In the genomic region with DNA sequence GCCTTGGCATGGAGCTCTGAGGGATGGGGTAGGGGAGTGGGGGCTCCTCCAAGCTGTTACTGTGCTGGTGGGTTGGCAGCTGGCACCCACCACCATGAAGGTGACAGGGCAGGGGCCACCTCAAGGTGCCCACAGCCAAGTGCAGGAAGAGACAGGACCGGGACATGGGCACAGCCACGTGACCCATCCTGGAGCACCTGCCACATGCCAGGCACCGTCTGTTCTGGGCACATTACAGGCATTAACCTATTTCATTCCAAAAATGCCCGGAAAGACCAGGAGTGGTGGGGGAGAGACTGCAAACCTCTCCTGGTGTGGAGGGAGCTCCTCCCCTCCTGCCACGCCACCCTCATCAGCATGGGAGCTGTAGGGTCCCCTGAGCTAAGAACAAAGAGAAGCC, we compare ENCODE assay signal across 19 cellular contexts. TPM values are rescaled to one million over a fixed set of nuclear protein-coding genes. Genes with fewer than 3 reads are reported as not detected.
DNase-seq lines count a peak whose midpoint lies in the region; ATAC-seq and TF ChIP-seq lines count a peak whose summit lies in the region.
"Had no signal": no experiment of that assay in that cellular context is flagged by ENCODE, and none has a peak within 500 bp of the region (broad histone marks: within the 10 kb centered on the region; RNA-seq: fewer than 3 reads in every experiment).

No MANE protein-coding gene starts in this region.

- H3K4me3 ChIP-seq in dorsolateral prefrontal cortex (no peak overlapping the region), skeletal muscle tissue (ENCODE audit: low read length in 3 of 3) (no peak overlapping the region)
- H3K4me3 ChIP-seq: GM12878, GM23248 had no signal

- peaks cover 63 to 91% (median 78%) of the 10 kb centered on the region in 3 donors for H3K4me1 ChIP-seq in skeletal muscle tissue (ENCODE audit: control insufficient read depth in 3 of 3, insufficient read depth in 3 of 3, low read length in 3 of 3)

- CTCF ChIA-PET in RWPE1 (lab: Yijun Ruan, JAX), result interaction anchor here (0.6 to 1.0 kb wide), 2 partner anchors 10 to 16 kb away, joined by 3 read pairs; no protein-coding TSS in a partner anchor

- H3K9ac ChIP-seq in skeletal muscle tissue (ENCODE audit: low read depth in 1 of 3, low read length in 3 of 3), result peak overlapping the region in 2 of 3 donors; percentile 33 to 62
- H3K9ac ChIP-seq: GM23248, KMS-11, SK-N-SH had no signal

- H3K27me3 ChIP-seq in dorsolateral prefrontal cortex, result no peaks in the 10 kb centered on the region
- peaks cover 0 to 6% (median 5%) of the 10 kb centered on the region in 3 donors for H3K27me3 ChIP-seq in skeletal muscle tissue (ENCODE audit: control insufficient read depth in 3 of 3, insufficient read depth in 3 of 3, low read length in 3 of 3)
- H3K27me3 ChIP-seq: BE2C had no signal

- no peaks in the 10 kb centered on the region for H3K9me3 ChIP-seq in skeletal muscle tissue (ENCODE audit: control insufficient read depth in 3 of 3, low read length in 3 of 3)
- H3K9me3 ChIP-seq: BE2C, SK-N-SH had no signal

- DNase-seq in DMS 273 (lab: John Stamatoyannopoulos, UW; ENCODE audit: unreplicated experiment), result peak; percentile 43
- no peak for DNase-seq in DMS 273 treated with DMSO at 0.1 percent for 48 hours (lab: John Stamatoyannopoulos, UW)
- DNase-seq in RWPE1 (ENCODE audit: low spot score), result no peak
- peak in 1 of 10 donors; percentile 87 for DNase-seq in dorsolateral prefrontal cortex
- no peak for DNase-seq in SKM-1 treated with dmso at 0.1 percent for 144 hours (lab: John Stamatoyannopoulos, UW; ENCODE audit: unreplicated experiment)
- DNase-seq: BE2C; CD8-positive, alpha-beta memory T cell; DND-41; GDM1; GM23248; NCI-H1436; SHP77 had no signal

- POLR2A ChIA-PET in RWPE1 (lab: Yijun Ruan, JAX; ENCODE audit: low non-redundant PET), result no interaction called here

- H3K36me3 ChIP-seq in skeletal muscle tissue (ENCODE audit: control insufficient read depth in 3 of 3, insufficient read depth in 3 of 3, low read length in 3 of 3), result no peaks in the 10 kb centered on the region
- H3K36me3 ChIP-seq: BE2C had no signal

- TF ChIP-seq CTCF in RWPE1 (conservative IDR thresholded peaks at IDR 0.05; ENCODE audit: low read depth) (no peak), dorsolateral prefrontal cortex (IDR thresholded peaks at IDR 0.05 in 54 of 56, conservative IDR thresholded peaks at IDR 0.05 in 2 of 56; ENCODE audit: low read depth in 1 of 56, partially characterized antibody in 56 of 56) (no peak)

- H3K27ac ChIP-seq in RWPE1 (peak overlapping the region; percentile 4; the same call in 1 of the 2 replicates), dorsolateral prefrontal cortex (peak overlapping the region in 57 of 59 donors; percentile 22 to 97 (median 86)), skeletal muscle tissue (ENCODE audit: low read depth, low read length) (no peak overlapping the region)
- H3K27ac ChIP-seq: 22Rv1, GM23248, KMS-11 had no signal

- intact Hi-C loops in dorsolateral prefrontal cortex (cut with DNase I), result loop anchor here in 1 of 2 donors (10.0 kb wide), 1 partner anchor 56 kb away; a partner anchor contains a TSS

- ATAC-seq in HG02678 (IDR thresholded peaks at IDR 0.05; ENCODE audit: unreplicated experiment) (no peak), HG03354 (IDR thresholded peaks at IDR 0.05; ENCODE audit: poor library complexity, severe bottlenecking, unreplicated experiment) (no peak)
- ATAC-seq: GM12878 had no signal

RNA-seq across cellular contexts. Expression of a gene that starts 56.7 kb away (rescaled TPM):
- total RNA-seq in dorsolateral prefrontal cortex (100 to 1,000 TPM; 111 to 469 (median 313) TPM), skeletal muscle tissue (4.7 TPM)

Comparison
In these comparisons a context has a peak if more than half of its experiments do, and no peak if none do; other contexts are left out.
1. RNA of a gene that starts 56.7 kb away (total RNA-seq): 111 to 469 TPM in dorsolateral prefrontal cortex; 4.7 TPM in skeletal muscle tissue (single experiment); every median in the first group is over 10 times any median in the second.